Comparison of ENCODE assay signal across 16 cellular contexts in the genomic region with DNA sequence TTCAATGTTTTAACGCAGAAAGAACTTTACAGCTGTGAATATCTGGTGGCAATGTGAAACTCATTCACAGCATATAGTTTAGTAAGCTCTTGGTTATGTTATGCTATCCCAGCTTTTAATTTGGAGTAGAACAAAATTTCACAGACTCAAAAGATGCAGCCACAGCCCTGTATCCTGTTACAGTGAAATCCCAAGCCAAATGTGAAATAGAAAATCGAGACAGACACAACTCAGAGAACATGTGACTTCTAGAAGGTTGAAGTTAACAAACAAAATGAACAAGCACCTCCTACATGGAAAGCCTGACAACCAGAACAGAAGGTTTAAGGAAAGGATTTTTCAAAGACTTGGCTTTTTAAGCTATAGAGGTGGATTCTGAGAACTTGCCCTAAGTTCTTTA. TPM values are rescaled to one million over a fixed set of nuclear protein-coding genes. Genes with fewer than 3 reads are reported as not detected.
DNase-seq lines count a peak whose midpoint lies in the region; ATAC-seq, FAIRE-seq and TF ChIP-seq lines count a peak whose summit lies in the region.
"Had no signal": no experiment of that assay in that cellular context is flagged by ENCODE, and none has a peak within 500 bp of the region (broad histone marks: within the 10 kb centered on the region; RNA-seq: fewer than 3 reads in every experiment).

No MANE protein-coding gene starts in this region.

- H3K27me3 Mint-ChIP-seq in chondrocyte (ENCODE audit: low read depth) = no peaks in the 10 kb centered on the region
- no peaks in the 10 kb centered on the region for H3K27me3 Mint-ChIP-seq in osteocyte (ENCODE audit: unreplicated experiment)
- H3K27me3 Mint-ChIP-seq: CD8-positive, alpha-beta memory T cell had no signal

- no peak overlapping the region for H3K4me3 Mint-ChIP-seq in chondrocyte (ENCODE audit: unreplicated experiment)
- no peak overlapping the region for H3K4me3 Mint-ChIP-seq in osteocyte (ENCODE audit: unreplicated experiment)
- H3K4me3 Mint-ChIP-seq: CD8-positive, alpha-beta memory T cell had no signal

- TF ChIP-seq CTCF in chondrocyte (IDR thresholded peaks at IDR 0.05) (no peak), osteocyte (IDR thresholded peaks at IDR 0.05) (no peak), pancreas (IDR thresholded peaks at IDR 0.05) (no peak)

- no peaks in the 10 kb centered on the region for H3K36me3 ChIP-seq in pancreas

- intact Hi-C loops in pancreas (cut with DNase I) = no loop called here

- H3K9me3 ChIP-seq in pancreas = no peaks in the 10 kb centered on the region

- 72 to 84% methylated on average over 2 of the region's 2 CpGs for WGBS in pancreas, 2 donors

- H3K4me3 ChIP-seq in pancreas = no peak overlapping the region

- DNase-seq in chondrocyte (ENCODE audit: low spot score) (no peak), iris pigment epithelial cell (ENCODE audit: low read depth) (peak; percentile 38), renal cortical epithelial cell (ENCODE audit: low read depth) (peak; percentile 18), ecto neural progenitor cell (ENCODE audit: low spot score) (no peak), osteocyte (ENCODE audit: extremely low spot score, unreplicated experiment) (no peak), pancreas (no peak), GM12891 (ENCODE audit: insufficient read length, low spot score) (no peak)
- DNase-seq: ACHN; C1 segment of cervical spinal cord; CD8-positive, alpha-beta memory T cell; KBM-7; NCI-H1105 treated with DMSO at 0.1 percent for 48 hours; NCI-H1694; NCI-H2081 treated with DMSO at 0.1 percent for 48 hours; NCI-H446 treated with DMSO at 0.1 percent for 48 hours had no signal

- H3K36me3 Mint-ChIP-seq in chondrocyte (ENCODE audit: low read depth) (peaks cover 2% of the 10 kb centered on the region), osteocyte (ENCODE audit: unreplicated experiment) (peaks cover 6% of the 10 kb centered on the region)

- no peaks in the 10 kb centered on the region for H3K27me3 ChIP-seq in pancreas

- FAIRE-seq in pancreas (lab: Jason Lieb, UNC) (no peak), GM12891 (lab: Jason Lieb, UNC) (no peak)

- H3K4me1 Mint-ChIP-seq in chondrocyte (ENCODE audit: low read depth) = peaks cover 21% of the 10 kb centered on the region
- peaks cover 12% of the 10 kb centered on the region for H3K4me1 Mint-ChIP-seq in osteocyte (ENCODE audit: unreplicated experiment)

- no peak overlapping the region for H3K27ac ChIP-seq in pancreas

- no peak for TF ChIP-seq POLR2A in GM12891 (IDR thresholded peaks at IDR 0.05; ENCODE audit: low read depth, low read length)

- peaks cover 3% of the 10 kb centered on the region for H3K9me3 Mint-ChIP-seq in chondrocyte (ENCODE audit: low read depth)
- H3K9me3 Mint-ChIP-seq in osteocyte (ENCODE audit: unreplicated experiment) = peaks cover 4% of the 10 kb centered on the region
- H3K9me3 Mint-ChIP-seq: CD8-positive, alpha-beta memory T cell had no signal

- H3K27ac Mint-ChIP-seq in chondrocyte (ENCODE audit: unreplicated experiment) = peak overlapping the region; percentile 6
- no peak overlapping the region for H3K27ac Mint-ChIP-seq in osteocyte (ENCODE audit: unreplicated experiment)

- ATAC-seq in pancreas = no peak
- ATAC-seq: Panc1 had no signal

- H3K4me1 ChIP-seq in pancreas = peaks cover 0 to 6% (median 0%) of the 10 kb centered on the region in 3 donors

TF ChIP-seq in GM12891, 5 proteins besides CTCF, POLR2A, EP300 and RAD21:
- TF ChIP-seq SPI1 (IDR thresholded peaks at IDR 0.05; ENCODE audit: low read depth, low read length) = no peak
- TF ChIP-seq PAX5 (IDR thresholded peaks at IDR 0.05; ENCODE audit: insufficient read depth, low read length, severe bottlenecking) = no peak
- TF ChIP-seq TAF1 (IDR thresholded peaks at IDR 0.05; ENCODE audit: low read depth, low read length) = no peak
- TF ChIP-seq POU2F2 (IDR thresholded peaks at IDR 0.05; ENCODE audit: low read depth, low read length) = no peak
- no peak for TF ChIP-seq POLR2AphosphoS5 (IDR thresholded peaks at IDR 0.05; ENCODE audit: low read depth, low read length)

RNA-seq across cellular contexts. Expression of gene JAZF1, which starts 39.6 kb away (rescaled TPM):
- 21.2 to 33.8 TPM (median 31.1 TPM) in 3 replicates for total RNA-seq in chondrocyte
- 4.3 and 9.6 TPM in 2 replicates for total RNA-seq in renal cortical epithelial cell
- 17.2 and 19.8 TPM in 2 replicates for total RNA-seq in osteocyte
- total RNA-seq in pancreas = 10 to 100 TPM in 2 of 6 donors, 1 to 10 TPM in 4; 4.3 to 13.9 (median 6.0) TPM
- 10 to 100 TPM in 1 of 2 donors, 1 to 10 TPM in 1; 4.0 to 13.1 TPM for polyA plus RNA-seq in pancreas
- polyA plus RNA-seq in GM12891 (2012; ENCODE audit: low read depth, missing spikeins) = 0.19 TPM

Comparison
In these comparisons a context has a peak if more than half of its experiments do, and no peak if none do; other contexts are left out.
1. DNase-seq: peak in iris pigment epithelial cell (single experiment) and renal cortical epithelial cell (single experiment); none in chondrocyte (single experiment), ecto neural progenitor cell (single experiment), osteocyte (single experiment), pancreas (0 of 6) and GM12891 (single experiment).